Comparison of ENCODE assay signal across 1 cellular context in the genomic region with DNA sequence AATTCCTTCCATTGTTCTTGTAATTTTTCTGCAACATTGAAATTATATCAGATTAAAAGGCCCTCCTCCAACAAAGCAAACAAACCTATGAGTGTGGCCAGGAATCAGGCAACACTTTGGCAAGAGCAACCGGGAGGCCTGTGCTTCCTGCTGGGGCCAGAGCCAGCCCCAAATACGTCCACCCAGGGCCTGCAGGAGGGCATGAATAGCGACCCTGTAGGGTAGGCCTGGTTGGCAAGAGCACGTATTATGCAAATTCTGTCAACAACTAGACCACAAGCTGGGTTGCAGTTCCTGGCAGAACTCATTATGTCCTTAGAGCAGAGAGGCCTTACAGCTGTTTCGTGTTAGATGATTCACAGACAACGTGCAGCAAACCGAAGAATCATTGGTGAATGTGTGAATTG.
TF ChIP-seq lines count a peak whose summit lies in the region.

No MANE protein-coding gene starts in this region.

TF ChIP-seq in K562, 482 proteins besides CTCF, POLR2A, EP300 and RAD21:
- TF ChIP-seq MGA (IDR thresholded peaks at IDR 0.05) (peak; percentile 42; the same call in 1 of the 2 replicates), ZNF589 (CRISPR knock-in tag; IDR thresholded peaks at IDR 0.05; ENCODE audit: low read depth) (peak; percentile 67; the same call in 1 of the 2 replicates), POLR2G (IDR thresholded peaks at IDR 0.05; ENCODE audit: low read depth, low read length) (no peak), TAL1 (IDR thresholded peaks at IDR 0.05) (no peak), RBM14 (IDR thresholded peaks at IDR 0.05; ENCODE audit: borderline replicate concordance, insufficient read depth, low read depth, low read length) (no peak), ZNF639 (CRISPR knock-in tag; conservative IDR thresholded peaks at IDR 0.05 in 1 of 2, IDR thresholded peaks at IDR 0.05 in 1 of 2) (peak in 1 of 2 experiments; percentile 36; a peak in 1 of 4 replicates), NFXL1 (CRISPR knock-in tag; IDR thresholded peaks at IDR 0.05) (no peak), ERF (CRISPR knock-in tag; IDR thresholded peaks at IDR 0.05) (no peak), ETV1 (tag; conservative IDR thresholded peaks at IDR 0.05; ENCODE audit: low read depth) (0 out of 2 replicates have a peak, but pooled peaks have one; percentile 13), POLR3A (IDR thresholded peaks at IDR 0.05; ENCODE audit: borderline replicate concordance, extremely low read depth, insufficient read depth, insufficient read length) (no peak), PCBP2 (IDR thresholded peaks at IDR 0.05; ENCODE audit: low read depth, low read length, poor library complexity, severe bottlenecking) (no peak), FOXA3 (CRISPR knock-in tag; conservative IDR thresholded peaks at IDR 0.05 in 1 of 2, IDR thresholded peaks at IDR 0.05 in 1 of 2) (0 out of 4 replicates have a peak, but pooled peaks of 1 of the 2 experiments have one; percentile 8)
- TF ChIP-seq, protein P1, sequence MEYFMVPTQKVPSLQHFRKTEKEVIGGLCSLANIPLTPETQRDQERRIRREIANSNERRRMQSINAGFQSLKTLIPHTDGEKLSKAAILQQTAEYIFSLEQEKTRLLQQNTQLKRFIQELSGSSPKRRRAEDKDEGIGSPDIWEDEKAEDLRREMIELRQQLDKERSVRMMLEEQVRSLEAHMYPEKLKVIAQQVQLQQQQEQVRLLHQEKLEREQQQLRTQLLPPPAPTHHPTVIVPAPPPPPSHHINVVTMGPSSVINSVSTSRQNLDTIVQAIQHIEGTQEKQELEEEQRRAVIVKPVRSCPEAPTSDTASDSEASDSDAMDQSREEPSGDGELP (CRISPR knock-in tag; IDR thresholded peaks at IDR 0.05; ENCODE audit: borderline replicate concordance), result peak; percentile 56; the same call in 1 of the 2 replicates
- TF ChIP-seq, protein P2, sequence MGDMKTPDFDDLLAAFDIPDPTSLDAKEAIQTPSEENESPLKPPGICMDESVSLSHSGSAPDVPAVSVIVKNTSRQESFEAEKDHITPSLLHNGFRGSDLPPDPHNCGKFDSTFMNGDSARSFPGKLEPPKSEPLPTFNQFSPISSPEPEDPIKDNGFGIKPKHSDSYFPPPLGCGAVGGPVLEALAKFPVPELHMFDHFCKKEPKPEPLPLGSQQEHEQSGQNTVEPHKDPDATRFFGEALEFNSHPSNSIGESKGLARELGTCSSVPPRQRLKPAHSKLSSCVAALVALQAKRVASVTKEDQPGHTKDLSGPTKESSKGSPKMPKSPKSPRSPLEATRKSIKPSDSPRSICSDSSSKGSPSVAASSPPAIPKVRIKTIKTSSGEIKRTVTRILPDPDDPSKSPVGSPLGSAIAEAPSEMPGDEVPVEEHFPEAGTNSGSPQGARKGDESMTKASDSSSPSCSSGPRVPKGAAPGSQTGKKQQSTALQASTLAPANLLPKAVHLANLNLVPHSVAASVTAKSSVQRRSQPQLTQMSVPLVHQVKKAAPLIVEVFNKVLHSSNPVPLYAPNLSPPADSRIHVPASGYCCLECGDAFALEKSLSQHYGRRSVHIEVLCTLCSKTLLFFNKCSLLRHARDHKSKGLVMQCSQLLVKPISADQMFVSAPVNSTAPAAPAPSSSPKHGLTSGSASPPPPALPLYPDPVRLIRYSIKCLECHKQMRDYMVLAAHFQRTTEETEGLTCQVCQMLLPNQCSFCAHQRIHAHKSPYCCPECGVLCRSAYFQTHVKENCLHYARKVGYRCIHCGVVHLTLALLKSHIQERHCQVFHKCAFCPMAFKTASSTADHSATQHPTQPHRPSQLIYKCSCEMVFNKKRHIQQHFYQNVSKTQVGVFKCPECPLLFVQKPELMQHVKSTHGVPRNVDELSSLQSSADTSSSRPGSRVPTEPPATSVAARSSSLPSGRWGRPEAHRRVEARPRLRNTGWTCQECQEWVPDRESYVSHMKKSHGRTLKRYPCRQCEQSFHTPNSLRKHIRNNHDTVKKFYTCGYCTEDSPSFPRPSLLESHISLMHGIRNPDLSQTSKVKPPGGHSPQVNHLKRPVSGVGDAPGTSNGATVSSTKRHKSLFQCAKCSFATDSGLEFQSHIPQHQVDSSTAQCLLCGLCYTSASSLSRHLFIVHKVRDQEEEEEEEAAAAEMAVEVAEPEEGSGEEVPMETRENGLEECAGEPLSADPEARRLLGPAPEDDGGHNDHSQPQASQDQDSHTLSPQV (IDR thresholded peaks at IDR 0.05), result peak; percentile 82
